ENCODE assay signal across 1 cellular context in genomic region chr5:175816348-175816747, GRCh38.
TF ChIP-seq lines count a peak whose summit lies in the region.

No MANE protein-coding gene starts in this region.

TF ChIP-seq in K562, 482 proteins besides CTCF, POLR2A, EP300 and RAD21 (continued from another document):
- TF ChIP-seq DIDO1 (tag; IDR thresholded peaks at IDR 0.05; ENCODE audit: low read depth): no peak
- TF ChIP-seq, protein P1, sequence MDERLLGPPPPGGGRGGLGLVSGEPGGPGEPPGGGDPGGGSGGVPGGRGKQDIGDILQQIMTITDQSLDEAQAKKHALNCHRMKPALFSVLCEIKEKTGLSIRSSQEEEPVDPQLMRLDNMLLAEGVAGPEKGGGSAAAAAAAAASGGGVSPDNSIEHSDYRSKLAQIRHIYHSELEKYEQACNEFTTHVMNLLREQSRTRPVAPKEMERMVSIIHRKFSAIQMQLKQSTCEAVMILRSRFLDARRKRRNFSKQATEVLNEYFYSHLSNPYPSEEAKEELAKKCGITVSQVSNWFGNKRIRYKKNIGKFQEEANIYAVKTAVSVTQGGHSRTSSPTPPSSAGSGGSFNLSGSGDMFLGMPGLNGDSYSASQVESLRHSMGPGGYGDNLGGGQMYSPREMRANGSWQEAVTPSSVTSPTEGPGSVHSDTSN (CRISPR knock-in tag; IDR thresholded peaks at IDR 0.05; ENCODE audit: low read depth): no peak
- TF ChIP-seq, protein P1 (tag; conservative IDR thresholded peaks at IDR 0.05; ENCODE audit: low read depth): peak; percentile 74
- peak; percentile 89 for TF ChIP-seq TOE1 (IDR thresholded peaks at IDR 0.05; ENCODE audit: borderline replicate concordance)
- no peak for TF ChIP-seq TOE1 (CRISPR knock-in tag; IDR thresholded peaks at IDR 0.05; ENCODE audit: borderline replicate concordance, low read depth)
- TF ChIP-seq RAD51 (IDR thresholded peaks at IDR 0.05; ENCODE audit: borderline replicate concordance, low read depth): peak; percentile 78; the same call in 1 of the 2 replicates
- TF ChIP-seq HNRNPLL (IDR thresholded peaks at IDR 0.05; ENCODE audit: low read depth, low read length, poor library complexity, severe bottlenecking): no peak
- TF ChIP-seq, protein P2, sequence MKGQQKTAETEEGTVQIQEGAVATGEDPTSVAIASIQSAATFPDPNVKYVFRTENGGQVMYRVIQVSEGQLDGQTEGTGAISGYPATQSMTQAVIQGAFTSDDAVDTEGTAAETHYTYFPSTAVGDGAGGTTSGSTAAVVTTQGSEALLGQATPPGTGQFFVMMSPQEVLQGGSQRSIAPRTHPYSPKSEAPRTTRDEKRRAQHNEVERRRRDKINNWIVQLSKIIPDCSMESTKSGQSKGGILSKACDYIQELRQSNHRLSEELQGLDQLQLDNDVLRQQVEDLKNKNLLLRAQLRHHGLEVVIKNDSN (CRISPR knock-in tag; IDR thresholded peaks at IDR 0.05): peak; percentile 57
- TF ChIP-seq PKNOX1 (IDR thresholded peaks at IDR 0.05): peak; percentile 85
- TF ChIP-seq E2F6 (IDR thresholded peaks at IDR 0.05; ENCODE audit: borderline replicate concordance in 1 of 2, extremely low read depth in 1 of 2, insufficient read depth in 1 of 2, insufficient read length in 1 of 2, low read depth in 1 of 2, low read length in 1 of 2, poor library complexity in 1 of 2, severe bottlenecking in 1 of 2): peak in 1 of 2 experiments; percentile 56
